Comparison of ENCODE assay signal across 18 cellular contexts in the genomic region with DNA sequence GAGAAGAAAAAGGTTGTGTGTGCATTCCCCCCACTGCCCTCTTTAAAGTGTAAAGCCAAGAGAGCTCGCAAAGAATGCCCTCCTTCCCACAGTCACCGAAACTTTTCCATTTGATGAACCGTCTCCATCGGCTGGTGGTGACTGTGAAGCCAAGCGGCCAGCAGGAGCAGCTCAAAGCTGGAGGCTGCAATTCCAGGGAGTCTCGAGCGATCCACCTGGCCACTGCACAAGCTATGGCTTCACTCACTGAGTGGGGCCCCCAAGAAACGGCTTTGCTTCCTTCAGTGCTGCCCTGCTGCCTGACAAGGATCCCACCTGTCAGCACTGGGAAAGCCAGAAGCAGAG.
A peak's percentile ranks its signal among the peaks of the same experiment; 100 is the strongest.
DNase-seq lines count a peak whose midpoint lies in the region; ATAC-seq and TF ChIP-seq lines count a peak whose summit lies in the region.
"Had no signal": no experiment of that assay in that cellular context is flagged by ENCODE, and none has a peak within 500 bp of the region (broad histone marks: within the 10 kb centered on the region; RNA-seq: fewer than 3 reads in every experiment).

No MANE protein-coding gene starts in this region.

- H3K36me3 Mint-ChIP-seq in activated T-helper 1 cell treated with anti-CD3 and anti-CD28 coated beads, Interleukin-12 subunit alpha, Interleukin-12 subunit beta, Interleukin-2, Interleukin-4 antibody, amounts not matched to agents 30 ng/mL and 10 ng/mL and 1 ng/mL, durations not matched to agents 14 hours and 24 hours and 36 hours (ENCODE audit: low read depth) = peaks cover 5% of the 10 kb centered on the region

- peaks cover 19% of the 10 kb centered on the region for H3K27me3 Mint-ChIP-seq in activated T-helper 1 cell treated with anti-CD3 and anti-CD28 coated beads, Interleukin-12 subunit alpha, Interleukin-12 subunit beta, Interleukin-2, Interleukin-4 antibody, amounts not matched to agents 30 ng/mL and 10 ng/mL and 1 ng/mL, durations not matched to agents 14 hours and 24 hours and 36 hours (ENCODE audit: insufficient read depth)

- H4K5ac ChIP-seq in mesendoderm (ENCODE audit: low read length) = no peak overlapping the region

- H3K4me1 ChIP-seq in DOHH2 (ENCODE audit: control insufficient read depth, low read length) (peaks cover 14% of the 10 kb centered on the region), mesendoderm (ENCODE audit: control insufficient read depth, low read depth, low read length) (peaks cover 21% of the 10 kb centered on the region)

- H3K4ac ChIP-seq in mesendoderm (ENCODE audit: low read depth, low read length) = no peak overlapping the region

- no peak overlapping the region for H2BK15ac ChIP-seq in mesendoderm (replicated peaks; ENCODE audit: low read depth)

- H3K9me2 ChIP-seq in DOHH2 (replicated peaks; ENCODE audit: control insufficient read depth, low read length) = no peaks in the 10 kb centered on the region

- no peak overlapping the region for H3K27ac ChIP-seq in DOHH2 (ENCODE audit: low read depth, low read length)
- no peak overlapping the region for H3K27ac ChIP-seq in mesendoderm (ENCODE audit: low read depth, low read length)
- H3K27ac ChIP-seq: 22Rv1 had no signal

- H2AK5ac ChIP-seq in mesendoderm (ENCODE audit: low read length) = no peak overlapping the region

- TF ChIP-seq CTCF in DOHH2 (IDR thresholded peaks at IDR 0.05; ENCODE audit: low read depth, low read length, poor library complexity, severe bottlenecking) = no peak

- H3K4me2 ChIP-seq in DOHH2 (ENCODE audit: low read length) (peak overlapping the region; percentile 40), mesendoderm (ENCODE audit: low read length) (no peak overlapping the region)

- H3K27me3 ChIP-seq in DOHH2 (ENCODE audit: control insufficient read depth, low read length) = peaks cover 42% of the 10 kb centered on the region
- no peaks in the 10 kb centered on the region for H3K27me3 ChIP-seq in mesendoderm (ENCODE audit: insufficient read depth, low read length, poor library complexity)

- no peak overlapping the region for H2BK5ac ChIP-seq in mesendoderm (ENCODE audit: low read length)

- no peaks in the 10 kb centered on the region for H3F3A ChIP-seq in DOHH2 (ENCODE audit: control insufficient read depth, insufficient read depth)

- H2BK120ac ChIP-seq in mesendoderm (ENCODE audit: low read depth, low read length) = no peak overlapping the region

- ATAC-seq in GM21515 (IDR thresholded peaks at IDR 0.05; ENCODE audit: unreplicated experiment) (no peak), GM19035 (IDR thresholded peaks at IDR 0.05; ENCODE audit: unreplicated experiment) (no peak)
- ATAC-seq: HCT116 had no signal

- no peaks in the 10 kb centered on the region for H3K9me3 Mint-ChIP-seq in activated T-helper 1 cell treated with anti-CD3 and anti-CD28 coated beads, Interleukin-12 subunit alpha, Interleukin-12 subunit beta, Interleukin-2, Interleukin-4 antibody, amounts not matched to agents 30 ng/mL and 10 ng/mL and 1 ng/mL, durations not matched to agents 14 hours and 24 hours and 36 hours

- no CpG with 5 or more reads among the region's 8 CpGs for WGBS in mesendoderm (ENCODE audit: extremely low coverage, insufficient coverage, low lambda C conversion rate)

- H3K9me3 ChIP-seq in DOHH2 (ENCODE audit: control insufficient read depth, insufficient read depth, low read length) = no peaks in the 10 kb centered on the region

- no peak overlapping the region for H3K4me3 Mint-ChIP-seq in activated T-helper 1 cell treated with anti-CD3 and anti-CD28 coated beads, Interleukin-12 subunit alpha, Interleukin-12 subunit beta, Interleukin-2, Interleukin-4 antibody, amounts not matched to agents 30 ng/mL and 10 ng/mL and 1 ng/mL, durations not matched to agents 14 hours and 24 hours and 36 hours

- H3K23ac ChIP-seq in mesendoderm (ENCODE audit: low read length) = no peak overlapping the region

- H3K18ac ChIP-seq in mesendoderm (ENCODE audit: low read length) = peak overlapping the region; percentile 3

- H3K79me1 ChIP-seq in mesendoderm (ENCODE audit: low read length) = no peaks in the 10 kb centered on the region

- H3K56ac ChIP-seq in mesendoderm (ENCODE audit: low read length) = no peak overlapping the region

- H3K9ac ChIP-seq in mesendoderm (ENCODE audit: low read length) = no peak overlapping the region

- intact Hi-C loops in activated T-helper 1 cell treated with anti-CD3 and anti-CD28 coated beads, Interleukin-12 subunit alpha, Interleukin-12 subunit beta, Interleukin-2, Interleukin-4 antibody, amounts not matched to agents 30 ng/mL and 10 ng/mL and 1 ng/mL, durations not matched to agents 14 hours and 24 hours and 36 hours (cut with micrococcal nuclease) = loop anchor here (1.0 to 10.0 kb wide), 6 partner anchors 8 to 1425 kb away; partner anchors contain the start of genes APIP, PDHX and TRIM44

- no peaks in the 10 kb centered on the region for H3K79me2 ChIP-seq in DOHH2 (ENCODE audit: control insufficient read depth, low read length)
- no peaks in the 10 kb centered on the region for H3K79me2 ChIP-seq in mesendoderm (ENCODE audit: control insufficient read depth, insufficient read depth, low read length)

- H3K36me3 ChIP-seq in DOHH2 (ENCODE audit: control insufficient read depth, low read length) (no peaks in the 10 kb centered on the region), mesendoderm (ENCODE audit: control insufficient read depth, insufficient read depth, low read length) (no peaks in the 10 kb centered on the region)

- peak overlapping the region; percentile 29 for H3K27ac Mint-ChIP-seq in activated T-helper 1 cell treated with anti-CD3 and anti-CD28 coated beads, Interleukin-12 subunit alpha, Interleukin-12 subunit beta, Interleukin-2, Interleukin-4 antibody, amounts not matched to agents 30 ng/mL and 10 ng/mL and 1 ng/mL, durations not matched to agents 14 hours and 24 hours and 36 hours

- no peak overlapping the region for H4K8ac ChIP-seq in mesendoderm (ENCODE audit: low read depth, low read length)

- no peak overlapping the region for H3K4me3 ChIP-seq in DOHH2 (ENCODE audit: low read length)
- H3K4me3 ChIP-seq in mesendoderm (ENCODE audit: low read length) = no peak overlapping the region

- H3K4me1 Mint-ChIP-seq in activated T-helper 1 cell treated with anti-CD3 and anti-CD28 coated beads, Interleukin-12 subunit alpha, Interleukin-12 subunit beta, Interleukin-2, Interleukin-4 antibody, amounts not matched to agents 30 ng/mL and 10 ng/mL and 1 ng/mL, durations not matched to agents 14 hours and 24 hours and 36 hours (ENCODE audit: low read depth) = peaks cover 73% of the 10 kb centered on the region

- no peaks in the 10 kb centered on the region for H4K20me1 ChIP-seq in DOHH2 (ENCODE audit: control insufficient read depth, insufficient read depth, low read depth, low read length)

- DNase-seq in NCI-H82 (lab: John Stamatoyannopoulos, UW) = peak; percentile 5
- DNase-seq in NCI-H82 treated with DMSO at 0.1 percent for 48 hours (lab: John Stamatoyannopoulos, UW; ENCODE audit: unreplicated experiment) = no peak
- DNase-seq in activated T-helper 1 cell treated with anti-CD3 and anti-CD28 coated beads, Interleukin-12 subunit alpha, Interleukin-12 subunit beta, Interleukin-2, Interleukin-4 antibody, amounts not matched to agents 30 ng/mL and 10 ng/mL and 1 ng/mL, durations not matched to agents 14 hours and 24 hours and 36 hours (ENCODE audit: low spot score) = no peak
- peak; percentile 36 for DNase-seq in mesendoderm
- no peak for DNase-seq in SW480 (ENCODE audit: low spot score)
- DNase-seq: C1 segment of cervical spinal cord, DMS 273 treated with DMSO at 0.1 percent for 48 hours, KBM-7, NCI-H1092 treated with DMSO at 0.1 percent for 48 hours, NCI-H187, NCI-H446, NCI-H748 treated with DMSO at 0.1 percent for 48 hours, SIG-M5 had no signal

Comparison
In these comparisons a context has a peak if more than half of its experiments do, and no peak if none do; other contexts are left out.
1. DNase-seq: peak in NCI-H82 (single experiment) and mesendoderm (single experiment); none in NCI-H82 treated with DMSO at 0.1 percent for 48 hours (single experiment), activated T-helper 1 cell treated with anti-CD3 and anti-CD28 coated beads, Interleukin-12 subunit alpha, Interleukin-12 subunit beta, Interleukin-2, Interleukin-4 antibody, amounts not matched to agents 30 ng/mL and 10 ng/mL and 1 ng/mL, durations not matched to agents 14 hours and 24 hours and 36 hours (single experiment) and SW480 (single experiment).